In genomic region chr11:66480116-66480938, GRCh38 we compare ENCODE assay signal across 8 cellular contexts. TPM values are rescaled to one million over a fixed set of nuclear protein-coding genes. Genes with fewer than 3 reads are reported as not detected.
DNase-seq lines count a peak whose midpoint lies in the region; ATAC-seq and TF ChIP-seq lines count a peak whose summit lies in the region.

Gene DPP3 (plus strand): TSS chr11:66480434. CDS start chr11:66482201, 1,767 bp downstream.

- ATAC-seq in GM19372 (IDR thresholded peaks at IDR 0.05; ENCODE audit: low read depth, unreplicated experiment) (peak; percentile 92), HG03558 (IDR thresholded peaks at IDR 0.05; ENCODE audit: extremely low read depth, unreplicated experiment) (peak; percentile 68)

- no peaks in the 10 kb centered on the region for H3K27me3 ChIP-seq in liver (ENCODE audit: control insufficient read depth in 4 of 4, insufficient read depth in 4 of 4, low read length in 3 of 4)

- no peaks in the 10 kb centered on the region for H3K9me3 ChIP-seq in liver (ENCODE audit: control insufficient read depth in 4 of 4, low read length in 3 of 4)

- peaks cover 0 to 10% (median 3%) of the 10 kb centered on the region in 4 donors for H3K36me3 ChIP-seq in liver (ENCODE audit: control insufficient read depth in 4 of 4, insufficient read depth in 3 of 4, low read depth in 1 of 4, low read length in 3 of 4)

- peak within 1 kb of the TSS; percentile 70 to 88 (median 87) for H3K4me3 ChIP-seq in liver (ENCODE audit: low read depth in 1 of 3, low read length in 3 of 3)

- no peak for TF ChIP-seq RAD21 in liver (IDR thresholded peaks at IDR 0.05)

- WGBS in liver, result 1% methylated on average over 62 of the region's 62 CpGs

- peaks cover 2 to 16% (median 13%) of the 10 kb centered on the region in 4 donors for H3K4me1 ChIP-seq in liver (ENCODE audit: control insufficient read depth in 4 of 4, insufficient read depth in 4 of 4, low read length in 3 of 4)

- H3K27ac ChIP-seq in liver (ENCODE audit: low read depth in 1 of 2, low read length in 2 of 2), result peak within 1 kb of the TSS; percentile 78 to 87

- peak within 1 kb of the TSS; percentile 76 to 81 for H3K9ac ChIP-seq in liver (ENCODE audit: low read depth in 1 of 2, low read length in 2 of 2)

- TF ChIP-seq CTCF in liver (IDR thresholded peaks at IDR 0.05; ENCODE audit: low read depth, low read length, missing input control), result no peak

- peak; percentile 79 to 97 (median 94) for DNase-seq in C1 segment of cervical spinal cord (lab: John Stamatoyannopoulos, UW)
- DNase-seq in NCI-H748 treated with DMSO at 0.1 percent for 48 hours (lab: John Stamatoyannopoulos, UW), result peak; percentile 90
- DNase-seq in activated CD4-positive, alpha-beta T cell treated with anti-CD3 and anti-CD28 coated beads, Interleukin-2, amount 50 U/mL, for 4 hours, result peak; percentile 90 to 91
- DNase-seq in dermis blood vessel endothelial cell, result peak; percentile 98
- peak; percentile 96 for DNase-seq in stimulated activated CD4-positive, alpha-beta T cell treated with anti-CD3 and anti-CD28 coated beads, Interleukin-4, amount 100 ng/mL, for 24 hours

TF ChIP-seq in liver, 16 proteins besides CTCF, POLR2A, EP300 and RAD21:
- peak; percentile 42 for TF ChIP-seq YY1 (IDR thresholded peaks at IDR 0.05)
- TF ChIP-seq ATF3 (IDR thresholded peaks at IDR 0.05), result no peak
- peak; percentile 83 for TF ChIP-seq SP1 (IDR thresholded peaks at IDR 0.05)
- no peak for TF ChIP-seq JUND (IDR thresholded peaks at IDR 0.05)
- peak; percentile 51 to 80 for TF ChIP-seq RXRA (IDR thresholded peaks at IDR 0.05)
- peak; percentile 61 to 89 for TF ChIP-seq GABPA (IDR thresholded peaks at IDR 0.05 in 1 of 2, conservative IDR thresholded peaks at IDR 0.05 in 1 of 2)
- TF ChIP-seq MAX (IDR thresholded peaks at IDR 0.05), result peak; percentile 79
- TF ChIP-seq REST (IDR thresholded peaks at IDR 0.05), result peak; percentile 60
- TF ChIP-seq FOXA2 (IDR thresholded peaks at IDR 0.05), result no peak
- peak in 1 of 2 donors; percentile 28 for TF ChIP-seq HNF4A (conservative IDR thresholded peaks at IDR 0.05)

RNA-seq across cellular contexts. Expression of gene DPP3, which starts in this region (rescaled TPM):
- 50.5 and 71.7 TPM in 2 replicates for total RNA-seq in dermis blood vessel endothelial cell
- 10 to 100 TPM; 29.8 to 41.0 TPM for total RNA-seq in liver
- polyA plus RNA-seq in liver, result 10 to 100 TPM; 10.9 to 24.8 TPM

Comparison
In these comparisons a context has a peak if more than half of its experiments do, and no peak if none do; other contexts are left out.
1. Peak in every context shown above with its lines: DNase-seq, ATAC-seq, H3K4me3 ChIP-seq and H3K27ac ChIP-seq.